In the genomic region with DNA sequence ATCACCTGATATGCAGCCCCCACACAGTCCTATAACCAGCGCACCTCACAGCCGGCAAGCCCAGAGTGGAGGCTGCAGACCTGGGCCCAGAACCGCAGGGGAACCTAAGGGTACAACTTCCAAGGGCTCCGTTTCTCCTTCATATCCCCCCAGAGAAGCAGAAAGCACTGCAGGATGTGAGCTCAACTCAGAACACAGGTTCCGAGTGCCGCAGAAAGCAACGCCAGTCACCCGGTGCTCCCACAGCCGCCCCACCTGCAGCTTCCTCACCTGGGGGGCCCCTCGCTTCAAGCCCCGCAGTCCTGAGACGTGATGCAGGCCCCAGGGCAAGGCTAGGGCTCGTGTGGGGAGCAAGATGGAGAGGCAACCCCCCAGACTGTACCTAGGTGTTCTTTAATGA, we compare ENCODE assay signal across 11 cellular contexts. TPM values are rescaled to one million over a fixed set of nuclear protein-coding genes. Genes with fewer than 3 reads are reported as not detected.
"Had no signal": no experiment of that assay in that cellular context is flagged by ENCODE, and none has a peak within 500 bp of the region (broad histone marks: within the 10 kb centered on the region; RNA-seq: fewer than 3 reads in every experiment).

No MANE protein-coding gene starts in this region.

- H3K9ac ChIP-seq: GM23248 had no signal

- H3K4me1 ChIP-seq: HAP-1 had no signal

- H3K27ac ChIP-seq: GM23248, HL-60 had no signal

- ATAC-seq: HCT116 had no signal

- DNase-seq: GM23248, GOT3, H7, HFFc6, IMR-90, KBM-7 had no signal

- H3K9me3 ChIP-seq: HAP-1 had no signal

- H3K4me3 ChIP-seq: GM23248, HAP-1 had no signal

RNA-seq across cellular contexts. Expression of gene TSSK2, which starts 2.5 kb away (rescaled TPM):
- total RNA-seq: GM23248, H4, H7, HFFc6, HT1080, IMR-90 had no signal
- polyA plus RNA-seq: GM23248, IMR-90 had no signal

RNA-seq across cellular contexts. Expression of gene GSC2, which starts 16.5 kb away (rescaled TPM):
- total RNA-seq: GM23248, H4, H7, HFFc6, HT1080, IMR-90 had no signal
- polyA plus RNA-seq: GM23248, IMR-90 had no signal
